Comparison of ENCODE assay signal across 9 cellular contexts in the genomic region with DNA sequence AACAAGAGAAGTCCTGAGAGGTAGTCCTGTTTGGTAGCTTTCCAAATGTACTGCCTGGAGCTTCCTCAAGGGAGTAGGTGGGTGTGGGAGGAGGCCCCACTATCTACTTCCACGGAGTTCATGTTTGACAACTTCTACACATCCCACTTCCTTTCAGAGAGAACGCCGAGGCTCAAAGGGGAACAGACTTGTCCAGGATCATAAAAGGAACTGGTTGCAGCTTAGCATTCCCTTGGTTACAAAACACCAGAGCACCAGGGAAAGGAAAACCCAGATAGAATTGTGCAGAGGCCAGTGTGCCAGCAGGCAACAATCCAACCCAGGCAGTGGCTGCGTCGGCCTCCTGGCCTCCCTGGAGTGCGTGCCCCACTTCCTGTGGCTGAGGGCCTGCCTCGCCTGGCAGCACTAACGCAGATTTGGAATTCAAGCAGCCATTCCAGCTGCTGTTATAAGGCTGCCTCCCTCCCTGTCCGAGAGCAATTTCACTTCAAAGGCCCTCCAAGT. TPM values are rescaled to one million over a fixed set of nuclear protein-coding genes. Genes with fewer than 3 reads are reported as not detected.
DNase-seq lines count a peak whose midpoint lies in the region; ATAC-seq and TF ChIP-seq lines count a peak whose summit lies in the region.
"Had no signal": no experiment of that assay in that cellular context is flagged by ENCODE, and none has a peak within 500 bp of the region (broad histone marks: within the 10 kb centered on the region; RNA-seq: fewer than 3 reads in every experiment).

No MANE protein-coding gene starts in this region.

- H3K56ac ChIP-seq in mesendoderm (ENCODE audit: low read length) = peak overlapping the region; percentile 20

- DNase-seq in AG08396 (ENCODE audit: low spot score) = peak; percentile 73
- peak; percentile 70 to 81 for DNase-seq in Kasumi-1 (lab: John Stamatoyannopoulos, UW)
- peak; percentile 61 to 85 (median 75) for DNase-seq in body of pancreas
- no peak for DNase-seq in mesendoderm
- DNase-seq in Calu3 = no peak
- no peak for DNase-seq in SIG-M5 (lab: John Stamatoyannopoulos, UW)
- DNase-seq in NCI-H526 (lab: John Stamatoyannopoulos, UW) = no peak
- no peak for DNase-seq in amniotic stem cell (lab: John Stamatoyannopoulos, UW)
- DNase-seq: KG1 had no signal

- no peaks in the 10 kb centered on the region for H3K36me3 ChIP-seq in body of pancreas (replicated peaks in 1 of 2; ENCODE audit: insufficient read depth in 1 of 2, low read depth in 2 of 2)
- no peaks in the 10 kb centered on the region for H3K36me3 ChIP-seq in mesendoderm (ENCODE audit: control insufficient read depth, insufficient read depth, low read length)

- H3K27me3 Mint-ChIP-seq in Calu3 (ENCODE audit: unreplicated experiment) = no peaks in the 10 kb centered on the region

- H3K23ac ChIP-seq in mesendoderm (ENCODE audit: low read length) = no peak overlapping the region

- 10 to 13% methylated on average over 6 to 9 of the region's 9 CpGs for WGBS in body of pancreas, 2 donors
- WGBS in mesendoderm (ENCODE audit: extremely low coverage, insufficient coverage, low lambda C conversion rate) = no CpG with 5 or more reads among the region's 9 CpGs

- no peak overlapping the region for H4K8ac ChIP-seq in mesendoderm (ENCODE audit: low read depth, low read length)

- TF ChIP-seq CTCF in body of pancreas (IDR thresholded peaks at IDR 0.05) (no peak), Calu3 (IDR thresholded peaks at IDR 0.05; ENCODE audit: unreplicated experiment) (no peak)

- no peak overlapping the region for H2AK5ac ChIP-seq in mesendoderm (ENCODE audit: low read length)

- H3K4me3 ChIP-seq in body of pancreas = no peak overlapping the region
- H3K4me3 ChIP-seq in mesendoderm (ENCODE audit: low read length) = no peak overlapping the region

- no peak overlapping the region for H3K4me2 ChIP-seq in mesendoderm (ENCODE audit: low read length)

- CTCF ChIA-PET in Calu3 (lab: Charles Lee) = no interaction called here

- no peaks in the 10 kb centered on the region for H3K79me2 ChIP-seq in mesendoderm (ENCODE audit: control insufficient read depth, insufficient read depth, low read length)

- no peak overlapping the region for H3K18ac ChIP-seq in mesendoderm (ENCODE audit: low read length)

- TF ChIP-seq POLR2A in body of pancreas (IDR thresholded peaks at IDR 0.05) = no peak

- no TSS peak for BruUV-seq in Calu3 (replicated peaks; lab: Mats Ljungman, UMichigan)

- intact Hi-C loops in body of pancreas (cut with DNase I) = no loop called here
- intact Hi-C loops in Calu3 (cut with micrococcal nuclease; ENCODE audit: unreplicated experiment) = no loop called here

- no peak overlapping the region for H3K27ac Mint-ChIP-seq in Calu3 (ENCODE audit: unreplicated experiment)

- no peak overlapping the region for H3K4me3 Mint-ChIP-seq in Calu3 (ENCODE audit: low read depth, unreplicated experiment)

- peaks cover 25% of the 10 kb centered on the region for H3K36me3 Mint-ChIP-seq in Calu3 (ENCODE audit: insufficient read depth, unreplicated experiment)

- H3K4ac ChIP-seq in mesendoderm (ENCODE audit: low read depth, low read length) = no peak overlapping the region

- H3K4me1 ChIP-seq in body of pancreas = peaks cover 40% of the 10 kb centered on the region
- H3K4me1 ChIP-seq in mesendoderm (ENCODE audit: control insufficient read depth, low read depth, low read length) = no peaks in the 10 kb centered on the region

- no peaks in the 10 kb centered on the region for H3K9me3 Mint-ChIP-seq in Calu3 (ENCODE audit: low read depth, unreplicated experiment)

- H3K9ac ChIP-seq in mesendoderm (ENCODE audit: low read length) = no peak overlapping the region

- H3K4me1 Mint-ChIP-seq in Calu3 (ENCODE audit: low read depth, unreplicated experiment) = no peaks in the 10 kb centered on the region

- no peak overlapping the region for H2BK15ac ChIP-seq in mesendoderm (replicated peaks; ENCODE audit: low read depth)

- H3K27ac ChIP-seq in body of pancreas (peak overlapping the region in 3 of 4 donors; percentile 43 to 63 (median 59)), mesendoderm (ENCODE audit: low read depth, low read length) (no peak overlapping the region)

- no peak overlapping the region for H4K5ac ChIP-seq in mesendoderm (ENCODE audit: low read length)

- no peaks in the 10 kb centered on the region for H3K79me1 ChIP-seq in mesendoderm (ENCODE audit: low read length)

- H3K27me3 ChIP-seq in body of pancreas (no peaks in the 10 kb centered on the region), mesendoderm (ENCODE audit: insufficient read depth, low read length, poor library complexity) (no peaks in the 10 kb centered on the region)

- H3K9me3 ChIP-seq in body of pancreas = no peaks in the 10 kb centered on the region

- H2BK120ac ChIP-seq in mesendoderm (ENCODE audit: low read depth, low read length) = no peak overlapping the region

- peak; percentile 54 for ATAC-seq in body of pancreas

- no peak overlapping the region for H2BK5ac ChIP-seq in mesendoderm (ENCODE audit: low read length)

RNA-seq across cellular contexts. Expression of a gene that starts 4.2 kb away (rescaled TPM):
- 100 to 1,000 TPM in 1 of 2 donors, 10 to 100 TPM in 1; 46.5 to 104 TPM for total RNA-seq in body of pancreas
- 8.2 TPM for polyA plus RNA-seq in mesendoderm (2013, experiment 1 of 2)
- polyA plus RNA-seq in mesendoderm (2013, experiment 2 of 2) = 7.9 TPM
- 23.8 and 26.8 TPM in 2 replicates for total RNA-seq in Calu3 (2022)

Comparison
In these comparisons a context has a peak if more than half of its experiments do, and no peak if none do; other contexts are left out.
1. DNase-seq: peak in AG08396 (single experiment), Kasumi-1 (2 of 2) and body of pancreas (4 of 4); none in mesendoderm (single experiment), Calu3 (single experiment), SIG-M5 (single experiment), NCI-H526 (0 of 2) and amniotic stem cell (single experiment).